5 cellular contexts compared by ENCODE assay signal in the genomic region with DNA sequence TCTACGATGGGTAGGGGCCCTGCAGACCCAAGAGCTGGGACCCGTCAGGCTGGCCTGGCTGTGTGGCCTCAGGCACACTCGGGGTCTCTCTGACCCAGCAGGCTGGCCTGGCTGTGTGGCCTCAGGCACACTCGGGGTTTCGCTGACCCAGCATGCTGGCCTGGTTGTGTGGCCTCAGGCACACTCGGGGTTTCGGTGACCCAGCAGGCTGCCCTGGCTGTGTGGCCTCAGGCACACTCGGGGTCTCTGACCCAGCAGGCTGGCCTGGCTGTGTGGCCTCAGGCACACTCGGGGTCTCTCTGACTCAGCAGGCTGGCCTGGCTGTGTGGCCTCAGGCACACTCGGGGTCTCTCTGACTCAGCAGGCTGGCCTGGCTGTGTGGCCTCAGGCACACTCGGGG. TPM values are rescaled to one million over a fixed set of nuclear protein-coding genes. Genes with fewer than 3 reads are reported as not detected.
"Had no signal": no experiment of that assay in that cellular context is flagged by ENCODE, and none has a peak within 500 bp of the region (broad histone marks: within the 10 kb centered on the region; RNA-seq: fewer than 3 reads in every experiment).

No MANE protein-coding gene starts in this region.

RNA-seq across cellular contexts. Expression of a gene that starts 34.3 kb away (rescaled TPM):
- total RNA-seq: HT1080, IMR-90, K562 had no signal
- polyA plus RNA-seq: IgD-negative memory B cell, IMR-90, K562 had no signal

RNA-seq across cellular contexts. Expression of a gene that starts 37.9 kb away (rescaled TPM):
- total RNA-seq: HT1080 had no signal
- polyA plus RNA-seq: IgD-negative memory B cell had no signal

RNA-seq across cellular contexts. Expression of a gene that starts 39.2 kb away (rescaled TPM):
- total RNA-seq: HT-29, HT1080, IMR-90 had no signal
- polyA plus RNA-seq: IgD-negative memory B cell, IMR-90, K562 had no signal

RNA-seq across cellular contexts. Expression of a gene that starts 49.7 kb away (rescaled TPM):
- total RNA-seq: HT-29, HT1080, IMR-90, K562 had no signal
- polyA plus RNA-seq: IgD-negative memory B cell, IMR-90, K562 had no signal
